In the genomic region with DNA sequence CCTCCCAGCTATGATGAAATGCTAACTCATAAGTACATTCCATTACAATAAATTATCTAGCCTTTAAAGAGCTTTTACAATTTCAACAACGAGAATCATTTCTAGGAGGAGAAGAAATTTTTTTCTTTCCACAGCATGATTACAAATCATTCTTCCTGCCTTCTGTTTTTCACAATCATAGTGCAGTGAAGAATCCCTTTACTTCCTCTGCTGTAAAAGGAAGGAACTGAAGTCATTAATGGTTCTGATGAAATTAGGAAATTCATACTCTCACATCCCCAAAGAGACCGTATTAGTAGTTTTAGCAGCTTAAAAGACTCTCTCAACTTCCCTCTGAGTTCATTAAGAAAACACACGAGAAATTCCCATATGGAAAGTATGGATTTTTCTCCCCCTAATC, we compare ENCODE assay signal across 15 cellular contexts. TPM values are rescaled to one million over a fixed set of nuclear protein-coding genes. Genes with fewer than 3 reads are reported as not detected.
DNase-seq lines count a peak whose midpoint lies in the region; ATAC-seq and TF ChIP-seq lines count a peak whose summit lies in the region.
"Had no signal": no experiment of that assay in that cellular context is flagged by ENCODE, and none has a peak within 500 bp of the region (broad histone marks: within the 10 kb centered on the region; RNA-seq: fewer than 3 reads in every experiment).

No MANE protein-coding gene starts in this region.

- DNase-seq in BJ (ENCODE audit: low read depth) (peak; percentile 33), SK-N-SH (no peak), dorsolateral prefrontal cortex (no peak)
- no peak for DNase-seq in natural killer cell treated with Interleukin-12 subunit alpha and Interleukin-12 subunit beta and Interleukin-15 and Interleukin-18, amount 100 ng/mL, for 72 hours (ENCODE audit: low spot score)
- DNase-seq in effector memory CD8-positive, alpha-beta T cell: no peak
- DNase-seq: activated CD4-positive, alpha-beta T cell treated with anti-CD3 and anti-CD28 coated beads, Interleukin-2, amount 10 ng/mL, durations not matched to agents 24 days and 14 days; CD8-positive, alpha-beta memory T cell; kidney glomerular epithelial cell; stimulated activated CD8-positive, alpha-beta memory T cell treated with anti-CD3 and anti-CD28 coated beads, Interleukin-4, amount 100 ng/mL, for 48 hours had no signal

- intact Hi-C loops in dorsolateral prefrontal cortex (cut with DNase I): no loop called here

- TF ChIP-seq POLR2A in gastroesophageal sphincter (IDR thresholded peaks at IDR 0.05): no peak

- H3K27me3 ChIP-seq in BJ (ENCODE audit: control insufficient read depth, insufficient read depth, low read length): no peaks in the 10 kb centered on the region
- H3K27me3 ChIP-seq in SK-N-SH (ENCODE audit: insufficient read depth): no peaks in the 10 kb centered on the region
- H3K27me3 ChIP-seq in gastroesophageal sphincter: no peaks in the 10 kb centered on the region
- no peaks in the 10 kb centered on the region for H3K27me3 ChIP-seq in parathyroid adenoma (ENCODE audit: control insufficient read depth, insufficient read depth, low read length)
- no peaks in the 10 kb centered on the region for H3K27me3 ChIP-seq in dorsolateral prefrontal cortex

- no peaks in the 10 kb centered on the region for H3K27me3 Mint-ChIP-seq in natural killer cell treated with Interleukin-12 subunit alpha and Interleukin-12 subunit beta and Interleukin-15 and Interleukin-18, amount 100 ng/mL, for 72 hours
- H3K27me3 Mint-ChIP-seq in effector memory CD8-positive, alpha-beta T cell: no peaks in the 10 kb centered on the region
- H3K27me3 Mint-ChIP-seq: IgD-negative memory B cell had no signal

- ATAC-seq in gastroesophageal sphincter (peak; percentile 75), HG02571 (IDR thresholded peaks at IDR 0.05; ENCODE audit: unreplicated experiment) (no peak)
- ATAC-seq in natural killer cell treated with Interleukin-12 subunit alpha and Interleukin-12 subunit beta and Interleukin-15 and Interleukin-18, amount 100 ng/mL, for 72 hours: no peak
- no peak for ATAC-seq in effector memory CD8-positive, alpha-beta T cell (replicated peaks)

- H3K9me3 Mint-ChIP-seq in natural killer cell treated with Interleukin-12 subunit alpha and Interleukin-12 subunit beta and Interleukin-15 and Interleukin-18, amount 100 ng/mL, for 72 hours: peaks cover 7% of the 10 kb centered on the region
- H3K9me3 Mint-ChIP-seq in effector memory CD8-positive, alpha-beta T cell: no peaks in the 10 kb centered on the region
- H3K9me3 Mint-ChIP-seq: activated CD4-positive, alpha-beta T cell treated with anti-CD3 and anti-CD28 coated beads, Interleukin-2, amount 10 ng/mL, durations not matched to agents 24 days and 14 days; CD8-positive, alpha-beta memory T cell had no signal

- no peak overlapping the region for H3K27ac Mint-ChIP-seq in natural killer cell treated with Interleukin-12 subunit alpha and Interleukin-12 subunit beta and Interleukin-15 and Interleukin-18, amount 100 ng/mL, for 72 hours
- H3K27ac Mint-ChIP-seq in effector memory CD8-positive, alpha-beta T cell: no peak overlapping the region
- H3K27ac Mint-ChIP-seq: activated CD4-positive, alpha-beta T cell treated with anti-CD3 and anti-CD28 coated beads, Interleukin-2, amount 10 ng/mL, durations not matched to agents 24 days and 14 days; activated naive CD8-positive, alpha-beta T cell; CD8-positive, alpha-beta memory T cell; IgD-negative memory B cell had no signal

- WGBS in SK-N-SH (ENCODE audit: low lambda C conversion rate): 51% methylated on average over 3 of the region's 3 CpGs
- WGBS in gastroesophageal sphincter (ENCODE audit: low coverage in 1 of 2), 2 donors: 2 to 4% methylated on average over 3 of the region's 3 CpGs

- H3K4me3 ChIP-seq in BJ (ENCODE audit: low read depth, low read length) (no peak overlapping the region), SK-N-SH (ENCODE audit: low read depth in 2 of 2, low read length in 1 of 2) (no peak overlapping the region), gastroesophageal sphincter (peak overlapping the region; percentile 27 to 28), parathyroid adenoma (ENCODE audit: low read depth, low read length) (no peak overlapping the region), dorsolateral prefrontal cortex (no peak overlapping the region)
- H3K4me3 ChIP-seq: skin epidermis had no signal

- H3F3A ChIP-seq in SK-N-SH (replicated peaks; ENCODE audit: insufficient read depth): no peaks in the 10 kb centered on the region

- no peaks in the 10 kb centered on the region for H3K4me1 Mint-ChIP-seq in natural killer cell treated with Interleukin-12 subunit alpha and Interleukin-12 subunit beta and Interleukin-15 and Interleukin-18, amount 100 ng/mL, for 72 hours (ENCODE audit: low read depth in 2 of 2)
- H3K4me1 Mint-ChIP-seq in effector memory CD8-positive, alpha-beta T cell (ENCODE audit: low read depth in 2 of 2): no peaks in the 10 kb centered on the region
- H3K4me1 Mint-ChIP-seq: activated CD4-positive, alpha-beta T cell treated with anti-CD3 and anti-CD28 coated beads, Interleukin-2, amount 10 ng/mL, durations not matched to agents 24 days and 14 days; CD8-positive, alpha-beta memory T cell; IgD-negative memory B cell had no signal

- TF ChIP-seq EP300 in SK-N-SH (IDR thresholded peaks at IDR 0.05; ENCODE audit: borderline replicate concordance in 1 of 2, low read depth in 1 of 2, low read length in 1 of 2) (no peak), gastroesophageal sphincter (IDR thresholded peaks at IDR 0.05) (no peak)

- H2AFZ ChIP-seq in SK-N-SH (ENCODE audit: low read depth): peak overlapping the region; percentile 57
- peak overlapping the region; percentile 5 for H2AFZ ChIP-seq in parathyroid adenoma

- POLR2A ChIA-PET in BJ (lab: Charles Lee) (no interaction called here), SK-N-SH (lab: Yijun Ruan, JAX) (no interaction called here)

- H3K36me3 ChIP-seq in BJ (ENCODE audit: control insufficient read depth, insufficient read depth, low read length) (no peaks in the 10 kb centered on the region), SK-N-SH (replicated peaks in 1 of 2; ENCODE audit: control insufficient read depth in 1 of 2, insufficient read depth in 2 of 2, low read length in 1 of 2) (no peaks in the 10 kb centered on the region), gastroesophageal sphincter (no peaks in the 10 kb centered on the region), parathyroid adenoma (ENCODE audit: control insufficient read depth, insufficient read depth, low read length) (no peaks in the 10 kb centered on the region)

- H4K20me1 ChIP-seq in SK-N-SH (ENCODE audit: insufficient read depth): no peaks in the 10 kb centered on the region

- H3K4me1 ChIP-seq in SK-N-SH (ENCODE audit: control insufficient read depth in 1 of 2, insufficient read depth in 2 of 2, low read depth in 1 of 2, low read length in 1 of 2) (peaks cover 2 to 19% of the 10 kb centered on the region in 2 experiments; a peak in 2 of 4 replicates), gastroesophageal sphincter (peaks cover 8 to 26% (median 9%) of the 10 kb centered on the region in 3 donors), parathyroid adenoma (no peaks in the 10 kb centered on the region)

- H3K27ac ChIP-seq in SK-N-SH (ENCODE audit: low read depth in 2 of 2, low read length in 1 of 2): peak overlapping the region; percentile 4 to 34; a peak in 2 of 4 replicates
- peak overlapping the region; percentile 72 to 87 (median 76) for H3K27ac ChIP-seq in gastroesophageal sphincter
- H3K27ac ChIP-seq in parathyroid adenoma: no peak overlapping the region
- peak overlapping the region in 1 of 59 donors; percentile 2 for H3K27ac ChIP-seq in dorsolateral prefrontal cortex

- H3K9ac ChIP-seq in SK-N-SH: no peak overlapping the region
- no peak overlapping the region for H3K9ac ChIP-seq in parathyroid adenoma

- H3K9me3 ChIP-seq in SK-N-SH (no peaks in the 10 kb centered on the region), gastroesophageal sphincter (no peaks in the 10 kb centered on the region), parathyroid adenoma (ENCODE audit: control insufficient read depth, low read length) (no peaks in the 10 kb centered on the region)

- CTCF ChIA-PET in BJ (lab: Yijun Ruan, JAX) (interaction anchor here (1.1 to 2.0 kb wide), 4 partner anchors 9 to 355 kb away, joined by 3 to 7 read pairs (median 6); no protein-coding TSS in a partner anchor), SK-N-SH (lab: Yijun Ruan, JAX) (interaction anchor here (0.8 to 1.8 kb wide), 3 partner anchors 20 to 355 kb away, joined by 3 to 7 read pairs (median 4); no protein-coding TSS in a partner anchor)

- no peaks in the 10 kb centered on the region for H3K9me2 ChIP-seq in SK-N-SH

- no peak overlapping the region for H3K4me3 Mint-ChIP-seq in natural killer cell treated with Interleukin-12 subunit alpha and Interleukin-12 subunit beta and Interleukin-15 and Interleukin-18, amount 100 ng/mL, for 72 hours
- no peak overlapping the region for H3K4me3 Mint-ChIP-seq in effector memory CD8-positive, alpha-beta T cell
- H3K4me3 Mint-ChIP-seq: activated CD4-positive, alpha-beta T cell treated with anti-CD3 and anti-CD28 coated beads, Interleukin-2, amount 10 ng/mL, durations not matched to agents 24 days and 14 days; activated naive CD8-positive, alpha-beta T cell; CD8-positive, alpha-beta memory T cell; IgD-negative memory B cell had no signal

- TF ChIP-seq CTCF in BJ (IDR thresholded peaks at IDR 0.05; ENCODE audit: insufficient read depth, low read depth, low read length) (0 out of 2 replicates have a peak, but pooled peaks have one; percentile 9), SK-N-SH (IDR thresholded peaks at IDR 0.05) (no peak), gastroesophageal sphincter (IDR thresholded peaks at IDR 0.05) (peak in 2 of 4 experiments; percentile 44), parathyroid adenoma (IDR thresholded peaks at IDR 0.05) (no peak), dorsolateral prefrontal cortex (IDR thresholded peaks at IDR 0.05 in 54 of 56, conservative IDR thresholded peaks at IDR 0.05 in 2 of 56; ENCODE audit: low read depth in 1 of 56, partially characterized antibody in 56 of 56) (no peak)

- no peak for TF ChIP-seq RAD21 in SK-N-SH (IDR thresholded peaks at IDR 0.05; ENCODE audit: low read length)

- H3K79me2 ChIP-seq in SK-N-SH (ENCODE audit: insufficient read depth): no peaks in the 10 kb centered on the region
- H3K79me2 ChIP-seq in parathyroid adenoma: no peaks in the 10 kb centered on the region

- H3K4me2 ChIP-seq in SK-N-SH (peak overlapping the region; percentile 32; the same call in 1 of the 2 replicates), parathyroid adenoma (ENCODE audit: low read length) (no peak overlapping the region)

- H3K36me3 Mint-ChIP-seq in natural killer cell treated with Interleukin-12 subunit alpha and Interleukin-12 subunit beta and Interleukin-15 and Interleukin-18, amount 100 ng/mL, for 72 hours: no peaks in the 10 kb centered on the region
- H3K36me3 Mint-ChIP-seq in effector memory CD8-positive, alpha-beta T cell (ENCODE audit: insufficient read depth): no peaks in the 10 kb centered on the region
- H3K36me3 Mint-ChIP-seq: activated naive CD8-positive, alpha-beta T cell; CD8-positive, alpha-beta memory T cell; IgD-negative memory B cell had no signal

RNA-seq across cellular contexts. Expression of a gene that starts 58.7 kb away (rescaled TPM):
- polyA plus RNA-seq in BJ (2011; rRNA removed) (17.0 and 43.0 TPM in 2 replicates), SK-N-SH (2012; rRNA removed) (8.9 and 13.3 TPM in 2 replicates)
- polyA minus RNA-seq in BJ (2011; rRNA and poly(A)+ RNA removed): 52.1 and 52.4 TPM in 2 replicates
- 17.4 and 20.7 TPM in 2 replicates for polyA plus RNA-seq in SK-N-SH (2012; cell fraction: cytosol; rRNA removed)
- polyA plus RNA-seq in SK-N-SH (2012; cell fraction: nucleus; rRNA removed): 5.2 and 11.6 TPM in 2 replicates
- total RNA-seq in gastroesophageal sphincter (100 to 1,000 TPM in 3 of 4 donors, 10 to 100 TPM in 1; 48.5 to 239 (median 112) TPM), dorsolateral prefrontal cortex (10 to 100 TPM; 10.4 to 50.7 (median 27.3) TPM)
- not detected for total RNA-seq in natural killer cell treated with Interleukin-12 subunit alpha and Interleukin-12 subunit beta and Interleukin-15 and Interleukin-18, amount 100 ng/mL, for 72 hours
- polyA plus RNA-seq: CD8-positive, alpha-beta memory T cell; IgD-negative memory B cell had no signal

Comparison
In these comparisons a context has a peak if more than half of its experiments do, and no peak if none do; other contexts are left out.
1. H3K4me3 ChIP-seq: peak in gastroesophageal sphincter (2 of 2); none in BJ (single experiment), SK-N-SH (0 of 2), parathyroid adenoma (single experiment) and dorsolateral prefrontal cortex (0 of 59).
2. RNA of a gene that starts 58.7 kb away (total RNA-seq): 48.5 to 239 TPM in gastroesophageal sphincter and 10.4 to 50.7 TPM in dorsolateral prefrontal cortex; not detected in natural killer cell treated with Interleukin-12 subunit alpha and Interleukin-12 subunit beta and Interleukin-15 and Interleukin-18, amount 100 ng/mL, for 72 hours; every median in the first group is over 10 times any median in the second.